In genomic region chr9:119400607-119401006, GRCh38 we compare ENCODE assay signal across 11 cellular contexts. TPM values are rescaled to one million over a fixed set of nuclear protein-coding genes. Genes with fewer than 3 reads are reported as not detected.
"Had no signal": no experiment of that assay in that cellular context is flagged by ENCODE, and none has a peak within 500 bp of the region (broad histone marks: within the 10 kb centered on the region; RNA-seq: fewer than 3 reads in every experiment).

No MANE protein-coding gene starts in this region.

- H3K36me3 ChIP-seq: HAP-1 had no signal

- ATAC-seq: HCT116, HepG2 had no signal

- DNase-seq: GM23248, GOT3, H7, HFFc6 had no signal

- H3K9ac ChIP-seq: GM23248 had no signal

- H2AFZ ChIP-seq: GM23248 had no signal

- H3K4me1 ChIP-seq: HAP-1 had no signal

- H3K4me3 ChIP-seq: GM23248, HAP-1 had no signal

- H3K27ac ChIP-seq: GM23248, HL-60 had no signal

- H3K9me3 ChIP-seq: HAP-1 had no signal

RNA-seq across cellular contexts. Expression of gene BRINP1, which starts 31.4 kb away (rescaled TPM):
- total RNA-seq: H4, HepG2, HFFc6, HT1080 had no signal
- polyA plus RNA-seq: HepG2, IgD-negative memory B cell had no signal
